Comparison of ENCODE assay signal across 12 cellular contexts in genomic region chr6:89954721-89955148, GRCh38.
A peak's percentile ranks its signal among the peaks of the same experiment; 100 is the strongest.
DNase-seq lines count a peak whose midpoint lies in the region; ATAC-seq and TF ChIP-seq lines count a peak whose summit lies in the region.
"Had no signal": no experiment of that assay in that cellular context is flagged by ENCODE, and none has a peak within 500 bp of the region (broad histone marks: within the 10 kb centered on the region; RNA-seq: fewer than 3 reads in every experiment).

No MANE protein-coding gene starts in this region.

- TF ChIP-seq POLR2A in thyroid gland (IDR thresholded peaks at IDR 0.05), result no peak

- peaks cover 72% of the 10 kb centered on the region for H3K4me1 Mint-ChIP-seq in activated naive CD4-positive, alpha-beta T cell treated with anti-CD3 and anti-CD28 coated beads, Interleukin-2, amount 10 ng/mL, durations not matched to agents 7 days and 5 days
- peaks cover 68 to 75% (median 68%) of the 10 kb centered on the region in 3 donors for H3K4me1 Mint-ChIP-seq in T-cell
- peaks cover 79% of the 10 kb centered on the region for H3K4me1 Mint-ChIP-seq in stimulated activated naive CD8-positive, alpha-beta T cell treated with anti-CD3 and anti-CD28 coated beads, Interleukin-15, amount 100 ng/mL, for 72 hours

- H3K36me3 Mint-ChIP-seq in activated naive CD4-positive, alpha-beta T cell treated with anti-CD3 and anti-CD28 coated beads, Interleukin-2, amount 10 ng/mL, durations not matched to agents 7 days and 5 days, result peaks cover 57% of the 10 kb centered on the region
- peaks cover 29% of the 10 kb centered on the region for H3K36me3 Mint-ChIP-seq in T-cell

- 79% methylated on average over 1 of the region's 1 CpG for WGBS in right cardiac atrium
- 46 to 76% methylated on average over 1 of the region's 1 CpG for WGBS in thyroid gland, 2 donors

- H3K27me3 Mint-ChIP-seq in activated naive CD4-positive, alpha-beta T cell treated with anti-CD3 and anti-CD28 coated beads, Interleukin-2, amount 10 ng/mL, durations not matched to agents 7 days and 5 days, result no peaks in the 10 kb centered on the region
- H3K27me3 Mint-ChIP-seq in T-cell, result no peaks in the 10 kb centered on the region
- H3K27me3 Mint-ChIP-seq in stimulated activated naive CD8-positive, alpha-beta T cell treated with anti-CD3 and anti-CD28 coated beads, Interleukin-15, amount 100 ng/mL, for 72 hours, result no peaks in the 10 kb centered on the region

- intact Hi-C loops in right cardiac atrium (cut with DNase I) (no loop called here), thyroid gland (cut with DNase I) (no loop called here)

- H3K4me3 ChIP-seq in epithelial cell of esophagus (ENCODE audit: low read length) (no peak overlapping the region), right cardiac atrium (ENCODE audit: low read length) (no peak overlapping the region), thyroid gland (replicated peaks in 1 of 3) (no peak overlapping the region)
- H3K4me3 ChIP-seq: cardiac muscle cell, psoas muscle had no signal

- H3K27ac Mint-ChIP-seq in activated naive CD4-positive, alpha-beta T cell treated with anti-CD3 and anti-CD28 coated beads, Interleukin-2, amount 10 ng/mL, durations not matched to agents 7 days and 5 days, result peak overlapping the region; percentile 81
- peak overlapping the region; percentile 82 to 92 for H3K27ac Mint-ChIP-seq in T-cell
- peak overlapping the region; percentile 73 to 92 for H3K27ac Mint-ChIP-seq in stimulated activated naive CD8-positive, alpha-beta T cell treated with anti-CD3 and anti-CD28 coated beads, Interleukin-15, amount 100 ng/mL, for 72 hours

- no peaks in the 10 kb centered on the region for H3K27me3 ChIP-seq in right cardiac atrium (ENCODE audit: control insufficient read depth, insufficient read depth)
- no peaks in the 10 kb centered on the region for H3K27me3 ChIP-seq in thyroid gland
- H3K27me3 ChIP-seq: cardiac muscle cell had no signal

- CTCF ChIA-PET in activated naive CD4-positive, alpha-beta T cell treated with anti-CD3 and anti-CD28 coated beads, Interleukin-2, amount 10 ng/mL, durations not matched to agents 7 days and 5 days (lab: Charles Lee), result interaction anchor here (0.7 to 2.5 kb wide), 7 partner anchors 10 to 520 kb away, joined by 3 to 15 read pairs (median 3); no protein-coding TSS in a partner anchor
- CTCF ChIA-PET in T-cell (lab: Charles Lee), result interaction anchor here (0.8 to 1.9 kb wide), 5 partner anchors 12 to 524 kb away, joined by 3 to 24 read pairs (median 4); no protein-coding TSS in a partner anchor

- ATAC-seq in T-cell (replicated peaks in 1 of 4) (peak in 1 of 4 experiments; percentile 23), right cardiac atrium (no peak)
- peak; percentile 76 for ATAC-seq in stimulated activated naive CD8-positive, alpha-beta T cell treated with anti-CD3 and anti-CD28 coated beads, Interleukin-15, amount 100 ng/mL, for 72 hours
- ATAC-seq: psoas muscle had no signal

- no peak overlapping the region for H3K27ac ChIP-seq in right cardiac atrium (ENCODE audit: low read length)
- H3K27ac ChIP-seq in thyroid gland, result no peak overlapping the region
- H3K27ac ChIP-seq: cardiac muscle cell, psoas muscle had no signal

- POLR2A ChIA-PET in T-cell (lab: Charles Lee), result interaction anchor here in 1 of 2 donors (0.7 kb wide), 1 partner anchor 436 kb away, joined by 5 read pairs; no protein-coding TSS in a partner anchor

- no peaks in the 10 kb centered on the region for H3K4me1 ChIP-seq in right cardiac atrium (ENCODE audit: control insufficient read depth, insufficient read depth, low read length)
- no peaks in the 10 kb centered on the region for H3K4me1 ChIP-seq in thyroid gland

- no peaks in the 10 kb centered on the region for H3K36me3 ChIP-seq in thyroid gland
- H3K36me3 ChIP-seq: cardiac muscle cell had no signal

- TF ChIP-seq CTCF in epithelial cell of esophagus (IDR thresholded peaks at IDR 0.05; ENCODE audit: insufficient read depth, low read depth, low read length, missing control alignments), result no peak
- TF ChIP-seq CTCF in thyroid gland (IDR thresholded peaks at IDR 0.05), result no peak

- H3K4me3 Mint-ChIP-seq in activated naive CD4-positive, alpha-beta T cell treated with anti-CD3 and anti-CD28 coated beads, Interleukin-2, amount 10 ng/mL, durations not matched to agents 7 days and 5 days, result no peak overlapping the region
- H3K4me3 Mint-ChIP-seq in T-cell, result peak overlapping the region in 2 of 3 donors; percentile 2 to 64
- peak overlapping the region; percentile 19 to 52 for H3K4me3 Mint-ChIP-seq in stimulated activated naive CD8-positive, alpha-beta T cell treated with anti-CD3 and anti-CD28 coated beads, Interleukin-15, amount 100 ng/mL, for 72 hours

- no peaks in the 10 kb centered on the region for H3K9me3 Mint-ChIP-seq in activated naive CD4-positive, alpha-beta T cell treated with anti-CD3 and anti-CD28 coated beads, Interleukin-2, amount 10 ng/mL, durations not matched to agents 7 days and 5 days
- H3K9me3 Mint-ChIP-seq in T-cell, result no peaks in the 10 kb centered on the region
- H3K9me3 Mint-ChIP-seq in stimulated activated naive CD8-positive, alpha-beta T cell treated with anti-CD3 and anti-CD28 coated beads, Interleukin-15, amount 100 ng/mL, for 72 hours, result no peaks in the 10 kb centered on the region

- no peaks in the 10 kb centered on the region for H3K9me3 ChIP-seq in right cardiac atrium (ENCODE audit: control insufficient read depth, low read length)
- no peaks in the 10 kb centered on the region for H3K9me3 ChIP-seq in thyroid gland
- H3K9me3 ChIP-seq: psoas muscle had no signal

- DNase-seq in activated naive CD4-positive, alpha-beta T cell treated with anti-CD3 and anti-CD28 coated beads, Interleukin-2, amount 10 ng/mL, durations not matched to agents 7 days and 5 days, result no peak
- no peak for DNase-seq in activated naive CD4-positive, alpha-beta T cell treated with anti-CD3 and anti-CD28 coated beads, Interleukin-2, amount 50 U/mL, for 16 hours
- DNase-seq in T-cell (no peak), epithelial cell of esophagus (ENCODE audit: low read depth) (peak; percentile 34), right cardiac atrium (no peak), thyroid gland (no peak), amygdala (lab: John Stamatoyannopoulos, UW) (no peak)
- peak in 1 of 2 donors; percentile 45 for DNase-seq in stimulated activated naive CD8-positive, alpha-beta T cell treated with anti-CD3 and anti-CD28 coated beads, Interleukin-15, amount 100 ng/mL, for 72 hours
- DNase-seq: kidney, psoas muscle, SIG-M5 had no signal
